21 cellular contexts compared by ENCODE assay signal in the genomic region with DNA sequence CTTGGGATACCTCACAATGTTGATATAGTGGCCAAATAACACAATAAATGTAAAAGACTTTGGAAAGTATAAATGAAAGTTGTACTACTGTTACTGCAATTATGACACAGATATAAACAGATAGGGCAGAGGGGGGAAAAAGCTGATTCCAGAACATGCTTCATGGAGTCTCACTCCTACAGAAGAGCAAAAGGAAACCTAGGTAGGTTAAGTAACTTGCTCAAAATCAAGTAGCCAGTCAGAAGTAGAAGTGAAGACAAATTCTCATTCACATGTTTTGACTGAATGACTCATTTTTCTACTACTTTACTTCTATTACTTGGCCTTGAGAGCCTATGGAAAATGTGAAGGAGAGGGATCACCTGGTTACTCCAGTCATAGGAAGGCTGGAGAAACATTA. TPM values are rescaled to one million over a fixed set of nuclear protein-coding genes. Genes with fewer than 3 reads are reported as not detected.
A peak's percentile ranks its signal among the peaks of the same experiment; 100 is the strongest.
DNase-seq lines count a peak whose midpoint lies in the region; ATAC-seq and TF ChIP-seq lines count a peak whose summit lies in the region.
"Had no signal": no experiment of that assay in that cellular context is flagged by ENCODE, and none has a peak within 500 bp of the region (broad histone marks: within the 10 kb centered on the region; RNA-seq: fewer than 3 reads in every experiment).

No MANE protein-coding gene starts in this region.

- H3K27ac ChIP-seq in OCI-LY7 (ENCODE audit: low read depth, low read length, poor library complexity, severe bottlenecking), result no peak overlapping the region
- H3K27ac ChIP-seq: HL-60, left lung, testis had no signal

- no peak overlapping the region for H3K4me3 ChIP-seq in OCI-LY7 (ENCODE audit: low read depth, low read length, poor library complexity, severe bottlenecking)
- H3K4me3 ChIP-seq: left lung, testis had no signal

- intact Hi-C loops in OCI-LY7 (cut with micrococcal nuclease; ENCODE audit: unreplicated experiment), result no loop called here
- intact Hi-C loops in left ventricle myocardium superior (cut with micrococcal nuclease), result no loop called here

- H3K4me2 ChIP-seq in OCI-LY7 (ENCODE audit: low read length), result no peak overlapping the region
- H3K4me2 ChIP-seq: SK-N-SH had no signal

- peaks cover 26 to 42% of the 10 kb centered on the region in 2 donors for H3K4me1 Mint-ChIP-seq in effector memory CD8-positive, alpha-beta T cell (ENCODE audit: low read depth in 2 of 2)

- peak overlapping the region; percentile 21; the same call in 1 of the 2 replicates for H2AFZ ChIP-seq in OCI-LY7 (ENCODE audit: low read length)

- H3K4me1 ChIP-seq in OCI-LY7 (ENCODE audit: insufficient read depth, low read length, poor library complexity, severe bottlenecking), result peaks cover 25% of the 10 kb centered on the region
- H3K4me1 ChIP-seq: testis had no signal

- no peak for TF ChIP-seq CTCF in OCI-LY7 (conservative IDR thresholded peaks at IDR 0.05; ENCODE audit: low read length)

- POLR2A ChIA-PET in OCI-LY7 (lab: Charles Lee), result no interaction called here

- peak; percentile 49 to 53 for ATAC-seq in activated naive CD4-positive, alpha-beta T cell treated with anti-CD3 and anti-CD28 coated beads, Interleukin-2, amount 50 U/mL, for 72 hours
- no peak for ATAC-seq in effector memory CD8-positive, alpha-beta T cell (replicated peaks)
- ATAC-seq in GM21723 (IDR thresholded peaks at IDR 0.05; ENCODE audit: unreplicated experiment) (no peak), left ventricle myocardium superior (no peak)
- ATAC-seq: HepG2, left lung had no signal

- no TSS peak for BruUV-seq in OCI-LY7 (replicated peaks; lab: Mats Ljungman, UMichigan)

- no peaks in the 10 kb centered on the region for H3K36me3 ChIP-seq in OCI-LY7 (ENCODE audit: insufficient read depth, low read length)
- H3K36me3 ChIP-seq: left lung had no signal

- peaks cover 16% of the 10 kb centered on the region; the same call in 1 of the 2 replicates for H3K9me3 ChIP-seq in OCI-LY7 (ENCODE audit: low read length)
- H3K9me3 ChIP-seq: left lung, SK-N-SH, testis had no signal

- no peaks in the 10 kb centered on the region for H3K27me3 Mint-ChIP-seq in effector memory CD8-positive, alpha-beta T cell

- no peaks in the 10 kb centered on the region; the same call in 1 of the 2 replicates for H3K9me2 ChIP-seq in OCI-LY7 (ENCODE audit: insufficient read depth, low read length)
- H3K9me2 ChIP-seq: SK-N-SH had no signal

- no peak for DNase-seq in activated naive CD4-positive, alpha-beta T cell treated with anti-CD3 and anti-CD28 coated beads, Interleukin-2, amount 50 U/mL, for 72 hours (ENCODE audit: low spot score in 2 of 2)
- no peak for DNase-seq in activated naive CD4-positive, alpha-beta T cell (lab: John Stamatoyannopoulos, UW)
- no peak for DNase-seq in OCI-LY7 (ENCODE audit: low spot score)
- DNase-seq in effector memory CD8-positive, alpha-beta T cell, result no peak
- DNase-seq in left ventricle myocardium superior, result no peak
- DNase-seq in NCI-H526 (lab: John Stamatoyannopoulos, UW), result no peak
- DNase-seq: activated gamma-delta T cell, erythroblast, foreskin fibroblast, H7, left lung, NCI-H1417 treated with DMSO at 0.1 percent for 48 hours, NCI-H2107, NCI-H510A treated with DMSO at 0.1 percent for 48 hours, RPMI8226, SK-N-SH, testis had no signal

- peaks cover 11 to 19% of the 10 kb centered on the region in 2 donors for H3K9me3 Mint-ChIP-seq in activated naive CD4-positive, alpha-beta T cell treated with anti-CD3 and anti-CD28 coated beads, Interleukin-2, amount 50 U/mL, for 72 hours
- peaks cover 2 to 6% of the 10 kb centered on the region in 2 donors for H3K9me3 Mint-ChIP-seq in effector memory CD8-positive, alpha-beta T cell

- no peaks in the 10 kb centered on the region for H3K79me2 ChIP-seq in OCI-LY7 (ENCODE audit: insufficient read depth, low read depth, low read length)

- CTCF ChIA-PET in OCI-LY7 (lab: Charles Lee; ENCODE audit: unreplicated experiment), result no interaction called here

- no peaks in the 10 kb centered on the region for H4K20me1 ChIP-seq in OCI-LY7 (ENCODE audit: insufficient read depth, low read length)

- H3K36me3 Mint-ChIP-seq in activated naive CD4-positive, alpha-beta T cell treated with anti-CD3 and anti-CD28 coated beads, Interleukin-2, amount 50 U/mL, for 72 hours, result peaks cover 12 to 27% of the 10 kb centered on the region in 2 donors
- peaks cover 13% of the 10 kb centered on the region for H3K36me3 Mint-ChIP-seq in effector memory CD8-positive, alpha-beta T cell (ENCODE audit: insufficient read depth)

- peak overlapping the region in 1 of 2 donors; percentile 32 for H3K27ac Mint-ChIP-seq in activated naive CD4-positive, alpha-beta T cell treated with anti-CD3 and anti-CD28 coated beads, Interleukin-2, amount 50 U/mL, for 72 hours
- H3K27ac Mint-ChIP-seq in effector memory CD8-positive, alpha-beta T cell, result peak overlapping the region in 1 of 2 donors; percentile 63
- H3K27ac Mint-ChIP-seq: mesothelial cell of epicardium had no signal

- peak overlapping the region; percentile 31 to 56 for H3K4me3 Mint-ChIP-seq in effector memory CD8-positive, alpha-beta T cell
- H3K4me3 Mint-ChIP-seq: mesothelial cell of epicardium had no signal

RNA-seq across cellular contexts. Expression of gene RASGEF1B, which starts 23.6 kb away (rescaled TPM):
- total RNA-seq in activated naive CD4-positive, alpha-beta T cell treated with anti-CD3 and anti-CD28 coated beads, Interleukin-2, amount 50 U/mL, for 72 hours, result 10 to 100 TPM in 1 of 2 donors, 1 to 10 TPM in 1; 2.7 to 10.8 TPM
- total RNA-seq in OCI-LY7 (2014; rRNA removed; shearing (Covaris generic)), result 10.6 and 12.6 TPM in 2 replicates
- total RNA-seq in OCI-LY7 (2022) (5.7 and 9.8 TPM in 2 replicates), left ventricle myocardium superior (2.1 TPM)

Comparison
In these comparisons a context has a peak if more than half of its experiments do, and no peak if none do; other contexts are left out.
1. ATAC-seq: peak in activated naive CD4-positive, alpha-beta T cell treated with anti-CD3 and anti-CD28 coated beads, Interleukin-2, amount 50 U/mL, for 72 hours (2 of 2); none in effector memory CD8-positive, alpha-beta T cell (single experiment), GM21723 (single experiment) and left ventricle myocardium superior (single experiment).